In genomic region chr2:8515864-8516533, GRCh38 we compare ENCODE assay signal across 9 cellular contexts.
DNase-seq lines count a peak whose midpoint lies in the region; ATAC-seq and TF ChIP-seq lines count a peak whose summit lies in the region.
"Had no signal": no experiment of that assay in that cellular context is flagged by ENCODE, and none has a peak within 500 bp of the region (broad histone marks: within the 10 kb centered on the region; RNA-seq: fewer than 3 reads in every experiment).

No MANE protein-coding gene starts in this region.

- H3K4me1 ChIP-seq in heart right ventricle = peaks cover 9 to 78% (median 18%) of the 10 kb centered on the region in 9 donors
- peaks cover 0 to 60% of the 10 kb centered on the region in 2 donors for H3K4me1 ChIP-seq in left lung

- intact Hi-C loops in heart right ventricle (cut with DNase I) (no loop called here), Right ventricle myocardium inferior (cut with DNase I) (loop anchor here (10.0 kb wide), 1 partner anchor 231 kb away; no protein-coding TSS in a partner anchor), left lung (cut with DNase I) (no loop called here), head of caudate nucleus (cut with DNase I) (no loop called here)

- peaks cover 0 to 10% (median 0%) of the 10 kb centered on the region in 11 donors for H3K9me3 ChIP-seq in heart right ventricle
- H3K9me3 ChIP-seq in left lung = no peaks in the 10 kb centered on the region
- H3K9me3 ChIP-seq: thoracic aorta had no signal

- TF ChIP-seq CTCF in heart right ventricle (IDR thresholded peaks at IDR 0.05) (peak in 1 of 9 donors; percentile 6), left lung (IDR thresholded peaks at IDR 0.05) (no peak)

- H3K27me3 ChIP-seq in heart right ventricle (no peaks in the 10 kb centered on the region), left lung (no peaks in the 10 kb centered on the region)

- 86 to 89% methylated on average over 5 of the region's 5 CpGs for WGBS in heart right ventricle, 2 donors

- no peak for DNase-seq in heart right ventricle
- no peak for DNase-seq in Right ventricle myocardium inferior (ENCODE audit: missing footprints)
- DNase-seq in NCI-H69 (lab: John Stamatoyannopoulos, UW) = peak; percentile 75
- peak; percentile 59 for DNase-seq in left kidney (ENCODE audit: low read depth, low spot score)
- no peak for DNase-seq in left lung
- DNase-seq in head of caudate nucleus = no peak
- DNase-seq in HuH-7.5 (ENCODE audit: low spot score) = no peak

- ATAC-seq in heart right ventricle = peak in 3 of 8 donors; percentile 7 to 27 (median 20)
- ATAC-seq in Right ventricle myocardium inferior = no peak
- peak; percentile 31 for ATAC-seq in HG03045 (IDR thresholded peaks at IDR 0.05; ENCODE audit: unreplicated experiment)
- no peak for ATAC-seq in left lung

- no peaks in the 10 kb centered on the region for H3K36me3 ChIP-seq in heart right ventricle
- no peaks in the 10 kb centered on the region for H3K36me3 ChIP-seq in left lung
- H3K36me3 ChIP-seq: thoracic aorta had no signal

- H3K27ac ChIP-seq in heart right ventricle (peak overlapping the region in 8 of 10 donors; percentile 20 to 75 (median 46)), left lung (peak overlapping the region in 1 of 2 donors; percentile 61)
- H3K27ac ChIP-seq: thoracic aorta had no signal

- no peak overlapping the region for H3K4me3 ChIP-seq in heart right ventricle
- no peak overlapping the region for H3K4me3 ChIP-seq in left lung
- H3K4me3 ChIP-seq: thoracic aorta had no signal

Comparison
In these comparisons a context has a peak if more than half of its experiments do, and no peak if none do; other contexts are left out.
1. DNase-seq: peak in NCI-H69 (single experiment) and left kidney (single experiment); none in heart right ventricle (0 of 2), Right ventricle myocardium inferior (single experiment), left lung (0 of 2), head of caudate nucleus (0 of 42) and HuH-7.5 (single experiment).